ENCODE assay signal across 16 cellular contexts in the genomic region with DNA sequence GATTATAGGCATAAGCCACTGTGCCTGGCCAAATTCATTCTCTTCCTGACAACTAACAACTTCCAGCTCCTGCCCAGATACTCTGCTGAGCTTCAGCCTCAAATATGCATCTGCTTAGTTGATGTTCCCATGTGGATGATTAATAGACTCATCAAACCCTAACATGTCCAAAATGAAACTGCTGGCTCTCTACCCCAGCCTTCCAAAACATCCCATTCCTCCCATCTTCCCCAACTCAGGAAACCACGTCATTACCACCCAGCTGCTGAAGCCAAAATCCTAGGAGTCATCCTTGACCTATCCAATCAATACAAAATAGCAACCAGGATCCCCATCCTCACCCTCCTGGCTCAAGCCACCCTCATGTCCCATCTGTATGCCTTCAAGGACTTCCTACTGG. TPM values are rescaled to one million over a fixed set of nuclear protein-coding genes. Genes with fewer than 3 reads are reported as not detected.
DNase-seq lines count a peak whose midpoint lies in the region; ATAC-seq and TF ChIP-seq lines count a peak whose summit lies in the region.
"Had no signal": no experiment of that assay in that cellular context is flagged by ENCODE, and none has a peak within 500 bp of the region (broad histone marks: within the 10 kb centered on the region; RNA-seq: fewer than 3 reads in every experiment).

No MANE protein-coding gene starts in this region.

- DNase-seq in activated CD4-positive, alpha-beta T cell treated with anti-CD3 and anti-CD28 coated beads for 36 hours: no peak
- no peak for DNase-seq in activated CD4-positive, alpha-beta T cell treated with anti-CD3 and anti-CD28 coated beads for 4 hours
- peak; percentile 42 for DNase-seq in brain microvascular endothelial cell
- DNase-seq in naive thymus-derived CD4-positive, alpha-beta T cell: no peak
- DNase-seq in DMS153 treated with DMSO at 0.1 percent for 48 hours (lab: John Stamatoyannopoulos, UW; ENCODE audit: unreplicated experiment): no peak
- no peak for DNase-seq in Caco-2
- DNase-seq: activated CD8-positive, alpha-beta memory T cell treated with anti-CD3 and anti-CD28 coated beads, Interleukin-2, amount 50 U/mL, for 48 hours; central memory CD4-positive, alpha-beta T cell; heart right ventricle; psoas muscle; testis had no signal

- in situ Hi-C loops in brain microvascular endothelial cell (cut with HindIII; ENCODE audit: low pct_ligation_motif_present, low sequenced_read_pairs): no loop called here

- peaks cover 3% of the 10 kb centered on the region for H3K36me3 ChIP-seq in brain microvascular endothelial cell (replicated peaks)
- peaks cover 0 to 49% (median 5%) of the 10 kb centered on the region in 3 experiments for H3K36me3 ChIP-seq in naive thymus-derived CD4-positive, alpha-beta T cell (ENCODE audit: control insufficient read depth in 2 of 3, insufficient read depth in 3 of 3, low read length in 3 of 3)
- no peaks in the 10 kb centered on the region for H3K36me3 ChIP-seq in Caco-2 (ENCODE audit: control insufficient read depth, insufficient read depth, low read length)

- CTCF ChIA-PET in activated CD4-positive, alpha-beta T cell treated with anti-CD3 and anti-CD28 coated beads for 36 hours (lab: Charles Lee): interaction anchor here (0.8 to 4.9 kb wide), 11 partner anchors 8 to 286 kb away, joined by 3 to 25 read pairs (median 4); a partner anchor contains a TSS
- CTCF ChIA-PET in naive thymus-derived CD4-positive, alpha-beta T cell (lab: Charles Lee): interaction anchor here (0.7 to 4.8 kb wide), 9 partner anchors 9 to 407 kb away, joined by 3 to 38 read pairs (median 3); a partner anchor contains a TSS
- CTCF ChIA-PET in Caco-2 (lab: Charles Lee): no interaction called here

- TF ChIP-seq CTCF in brain microvascular endothelial cell (IDR thresholded peaks at IDR 0.05; ENCODE audit: low read depth, low read length, missing control alignments) (no peak), Caco-2 (IDR thresholded peaks at IDR 0.05; ENCODE audit: insufficient read depth in 1 of 2, low read depth in 1 of 2, low read length in 1 of 2, severe bottlenecking in 1 of 2, unreplicated experiment in 1 of 2) (no peak)

- no peak for ATAC-seq in activated CD4-positive, alpha-beta T cell treated with anti-CD3 and anti-CD28 coated beads for 36 hours
- ATAC-seq in naive thymus-derived CD4-positive, alpha-beta T cell: no peak
- no peak for ATAC-seq in HG02678 (IDR thresholded peaks at IDR 0.05; ENCODE audit: unreplicated experiment)
- ATAC-seq: A549, heart right ventricle, psoas muscle had no signal

- no TSS peak for BruUV-seq in Caco-2 (replicated peaks; lab: Mats Ljungman, UMichigan)

- H3K4me1 Mint-ChIP-seq in activated CD4-positive, alpha-beta T cell treated with anti-CD3 and anti-CD28 coated beads for 36 hours: peaks cover 45% of the 10 kb centered on the region
- H3K4me1 Mint-ChIP-seq in IgD-negative memory B cell (peaks cover 44 to 62% (median 61%) of the 10 kb centered on the region in 3 donors), Caco-2 (ENCODE audit: low read depth, unreplicated experiment) (no peaks in the 10 kb centered on the region)
- H3K4me1 Mint-ChIP-seq in naive thymus-derived CD4-positive, alpha-beta T cell: peaks cover 0 to 42% (median 12%) of the 10 kb centered on the region in 7 donors

- POLR2A ChIA-PET in activated CD4-positive, alpha-beta T cell treated with anti-CD3 and anti-CD28 coated beads for 36 hours (lab: Charles Lee): no interaction called here
- POLR2A ChIA-PET in naive thymus-derived CD4-positive, alpha-beta T cell (lab: Charles Lee): interaction anchor here (0.6 to 1.1 kb wide), 4 partner anchors 12 to 161 kb away, joined by 3 read pairs; no protein-coding TSS in a partner anchor
- POLR2A ChIA-PET in Caco-2 (lab: Charles Lee): no interaction called here

- intact Hi-C loops in activated CD4-positive, alpha-beta T cell treated with anti-CD3 and anti-CD28 coated beads for 36 hours (cut with DNase I, micrococcal nuclease): no loop called here
- intact Hi-C loops in naive thymus-derived CD4-positive, alpha-beta T cell (cut with micrococcal nuclease): no loop called here
- intact Hi-C loops in Caco-2 (cut with micrococcal nuclease; ENCODE audit: unreplicated experiment): no loop called here

- no peak overlapping the region for H3K4me3 Mint-ChIP-seq in activated CD4-positive, alpha-beta T cell treated with anti-CD3 and anti-CD28 coated beads for 36 hours
- H3K4me3 Mint-ChIP-seq in IgD-negative memory B cell (peak overlapping the region in 1 of 4 donors; percentile 54), Caco-2 (ENCODE audit: unreplicated experiment) (no peak overlapping the region)
- no peak overlapping the region for H3K4me3 Mint-ChIP-seq in naive thymus-derived CD4-positive, alpha-beta T cell
- H3K4me3 Mint-ChIP-seq: T-helper 1 cell treated with Interleukin-12 subunit alpha and Interleukin-12 subunit beta and Interleukin-4 antibody, amounts not matched to agents 30 μg/mL and 1 μg/mL, for 36 hours had no signal

- H3K4me3 ChIP-seq in brain microvascular endothelial cell (ENCODE audit: low read depth, low read length) (no peak overlapping the region), Caco-2 (ENCODE audit: low read depth, low read length) (no peak overlapping the region)
- no peak overlapping the region for H3K4me3 ChIP-seq in naive thymus-derived CD4-positive, alpha-beta T cell (ENCODE audit: low read length)
- H3K4me3 ChIP-seq: A549, heart right ventricle, psoas muscle, testis had no signal

- H3K9me3 ChIP-seq in naive thymus-derived CD4-positive, alpha-beta T cell (ENCODE audit: control insufficient read depth in 2 of 3, low read length in 3 of 3): no peaks in the 10 kb centered on the region
- H3K9me3 ChIP-seq in Caco-2: no peaks in the 10 kb centered on the region
- H3K9me3 ChIP-seq: A549, heart right ventricle, psoas muscle, testis had no signal

- no peaks in the 10 kb centered on the region for H3K4me1 ChIP-seq in naive thymus-derived CD4-positive, alpha-beta T cell (ENCODE audit: control insufficient read depth in 2 of 2, insufficient read depth in 2 of 2, low read length in 2 of 2)
- no peaks in the 10 kb centered on the region; the same call in 1 of the 2 replicates for H3K4me1 ChIP-seq in Caco-2
- H3K4me1 ChIP-seq: psoas muscle, testis had no signal

- peak overlapping the region; percentile 77 for H3K27ac Mint-ChIP-seq in activated CD4-positive, alpha-beta T cell treated with anti-CD3 and anti-CD28 coated beads for 36 hours
- peak overlapping the region in 2 of 3 donors; percentile 19 to 91 for H3K27ac Mint-ChIP-seq in IgD-negative memory B cell
- H3K27ac Mint-ChIP-seq in naive thymus-derived CD4-positive, alpha-beta T cell: peak overlapping the region in 8 of 9 donors; percentile 9 to 85 (median 71)
- no peak overlapping the region for H3K27ac Mint-ChIP-seq in Caco-2 (ENCODE audit: unreplicated experiment)

- H3K27me3 ChIP-seq in brain microvascular endothelial cell (replicated peaks) (no peaks in the 10 kb centered on the region), Caco-2 (replicated peaks; ENCODE audit: control insufficient read depth, insufficient read depth, low read length) (no peaks in the 10 kb centered on the region)
- no peaks in the 10 kb centered on the region for H3K27me3 ChIP-seq in naive thymus-derived CD4-positive, alpha-beta T cell (ENCODE audit: control insufficient read depth in 2 of 2, insufficient read depth in 2 of 2, low read length in 2 of 2)
- H3K27me3 ChIP-seq: testis had no signal

- no peaks in the 10 kb centered on the region for H3K9me3 Mint-ChIP-seq in activated CD4-positive, alpha-beta T cell treated with anti-CD3 and anti-CD28 coated beads for 36 hours (ENCODE audit: low read depth)
- H3K9me3 Mint-ChIP-seq in IgD-negative memory B cell (no peaks in the 10 kb centered on the region), Caco-2 (ENCODE audit: unreplicated experiment) (no peaks in the 10 kb centered on the region)
- peaks cover 0 to 1% (median 0%) of the 10 kb centered on the region in 11 donors for H3K9me3 Mint-ChIP-seq in naive thymus-derived CD4-positive, alpha-beta T cell
- H3K9me3 Mint-ChIP-seq: T-helper 1 cell treated with Interleukin-12 subunit alpha and Interleukin-12 subunit beta and Interleukin-4 antibody, amounts not matched to agents 30 μg/mL and 1 μg/mL, for 36 hours had no signal

- H3K36me3 Mint-ChIP-seq in activated CD4-positive, alpha-beta T cell treated with anti-CD3 and anti-CD28 coated beads for 36 hours (ENCODE audit: low read depth): peaks cover 50% of the 10 kb centered on the region
- H3K36me3 Mint-ChIP-seq in IgD-negative memory B cell: no peaks in the 10 kb centered on the region
- peaks cover 3 to 26% (median 9%) of the 10 kb centered on the region in 5 donors for H3K36me3 Mint-ChIP-seq in naive thymus-derived CD4-positive, alpha-beta T cell
- no peaks in the 10 kb centered on the region for H3K36me3 Mint-ChIP-seq in Caco-2 (ENCODE audit: insufficient read depth, unreplicated experiment)

- H3K27me3 Mint-ChIP-seq in activated CD4-positive, alpha-beta T cell treated with anti-CD3 and anti-CD28 coated beads for 36 hours: no peaks in the 10 kb centered on the region
- H3K27me3 Mint-ChIP-seq in IgD-negative memory B cell: no peaks in the 10 kb centered on the region
- H3K27me3 Mint-ChIP-seq in naive thymus-derived CD4-positive, alpha-beta T cell: no peaks in the 10 kb centered on the region
- H3K27me3 Mint-ChIP-seq in Caco-2 (ENCODE audit: insufficient read depth, unreplicated experiment): peaks cover 10% of the 10 kb centered on the region

- H3K27ac ChIP-seq in brain microvascular endothelial cell: peak overlapping the region; percentile 71
- H3K27ac ChIP-seq in naive thymus-derived CD4-positive, alpha-beta T cell (ENCODE audit: low read depth, low read length): no peak overlapping the region
- H3K27ac ChIP-seq: psoas muscle, testis had no signal

RNA-seq across cellular contexts. Expression of a gene that starts 20.9 kb away (rescaled TPM):
- 10 to 100 TPM; 43.6 to 62.8 TPM for total RNA-seq in activated CD4-positive, alpha-beta T cell treated with anti-CD3 and anti-CD28 coated beads for 36 hours
- polyA plus RNA-seq in IgD-negative memory B cell: 89.1 TPM
- total RNA-seq in naive thymus-derived CD4-positive, alpha-beta T cell: 10 to 100 TPM; 31.5 to 91.3 (median 73.4) TPM
- polyA plus RNA-seq in naive thymus-derived CD4-positive, alpha-beta T cell: 1 to 10 TPM; 2.2 to 7.6 TPM
- 0.95 and 1.5 TPM in 2 replicates for total RNA-seq in Caco-2 (2022)

RNA-seq across cellular contexts. Expression of a gene that starts 35.4 kb away (rescaled TPM):
- 10 to 100 TPM; 10.7 to 14.8 TPM for total RNA-seq in activated CD4-positive, alpha-beta T cell treated with anti-CD3 and anti-CD28 coated beads for 36 hours
- 24.8 TPM for polyA plus RNA-seq in IgD-negative memory B cell
- 10 to 100 TPM; 17.6 to 26.7 (median 20.9) TPM for total RNA-seq in naive thymus-derived CD4-positive, alpha-beta T cell
- 10 to 100 TPM; 11.2 to 32.8 TPM for polyA plus RNA-seq in naive thymus-derived CD4-positive, alpha-beta T cell
- total RNA-seq in Caco-2 (2022): 22.4 and 22.7 TPM in 2 replicates

RNA-seq across cellular contexts. Expression of a gene that starts 41.4 kb away (rescaled TPM):
- 1 to 10 TPM; 1.6 to 1.7 TPM for total RNA-seq in activated CD4-positive, alpha-beta T cell treated with anti-CD3 and anti-CD28 coated beads for 36 hours
- polyA plus RNA-seq in IgD-negative memory B cell: not detected
- 1 to 10 TPM in 2 of 5 experiments, under 1 TPM in 3; 0.57 to 3.5 (median 0.86) TPM for total RNA-seq in naive thymus-derived CD4-positive, alpha-beta T cell
- polyA plus RNA-seq in naive thymus-derived CD4-positive, alpha-beta T cell: under 1 TPM in 1 of 2 donors, not detected in 1; 0.09 TPM
- total RNA-seq in Caco-2 (2022): 0.30 and 0.48 TPM in 2 replicates
- total RNA-seq: lung microvascular endothelial cell had no signal

Comparison
In these comparisons a context has a peak if more than half of its experiments do, and no peak if none do; other contexts are left out.
1. RNA of a gene that starts 20.9 kb away (total RNA-seq): 31.5 to 91.3 TPM in naive thymus-derived CD4-positive, alpha-beta T cell and 43.6 to 62.8 TPM in activated CD4-positive, alpha-beta T cell treated with anti-CD3 and anti-CD28 coated beads for 36 hours; 0.95 to 1.5 TPM in Caco-2; every median in the first group is over 10 times any median in the second.